In genomic region chr20:59025086-59025485, GRCh38 we compare ENCODE assay signal across 20 cellular contexts. TPM values are rescaled to one million over a fixed set of nuclear protein-coding genes. Genes with fewer than 3 reads are reported as not detected.
"Had no signal": no experiment of that assay in that cellular context is flagged by ENCODE, and none has a peak within 500 bp of the region (broad histone marks: within the 10 kb centered on the region; RNA-seq: fewer than 3 reads in every experiment).

No MANE protein-coding gene starts in this region.

- ATAC-seq: gastroesophageal sphincter, left lung had no signal

- H3K4me3 Mint-ChIP-seq: naive B cell, nephron had no signal

- H3K27me3 ChIP-seq: colonic mucosa, esophagus squamous epithelium, gastroesophageal sphincter, left lung had no signal

- H3K27me3 Mint-ChIP-seq: naive B cell had no signal

- H3K27ac ChIP-seq: colonic mucosa, esophagus squamous epithelium, gastroesophageal sphincter, left lung had no signal

- H3K4me3 ChIP-seq: colonic mucosa, esophagus squamous epithelium, gastroesophageal sphincter, left lung, lung had no signal

- H3K27ac Mint-ChIP-seq: nephron had no signal

- H3K36me3 ChIP-seq: colonic mucosa had no signal

- FAIRE-seq: small intestine had no signal

- DNase-seq: colonic mucosa; dermis blood vessel endothelial cell; esophagus squamous epithelium; foreskin fibroblast; glutamatergic neuron; islet precursor cell; left lung; mesenchymal stem cell; naive B cell; occipital lobe; small intestine; stimulated activated CD4-positive, alpha-beta T cell treated with anti-CD3 and anti-CD28 coated beads, Interleukin-12 subunit alpha, Interleukin-12 subunit beta, amount 100 ng/mL, for 4 hours; stimulated activated CD4-positive, alpha-beta T cell treated with anti-CD3 and anti-CD28 coated beads, Interleukin-2, amount 100 ng/mL, for 48 hours; stimulated activated naive CD4-positive, alpha-beta T cell treated with Interleukin-2 at 50 U/mL for 16 hours; trophoblast cell had no signal

- H3K9me3 ChIP-seq: colonic mucosa, esophagus squamous epithelium, gastroesophageal sphincter, left lung had no signal

- H3K9me3 Mint-ChIP-seq: naive B cell, nephron had no signal

RNA-seq across cellular contexts. Expression of gene TUBB1, which starts 5.9 kb away (rescaled TPM):
- total RNA-seq: colonic mucosa, dermis blood vessel endothelial cell, epithelial cell of proximal tubule, pulmonary artery endothelial cell had no signal
